ENCODE assay signal across 8 cellular contexts in genomic region chr16:57535680-57536305, GRCh38. TPM values are rescaled to one million over a fixed set of nuclear protein-coding genes. Genes with fewer than 3 reads are reported as not detected.
DNase-seq lines count a peak whose midpoint lies in the region; ATAC-seq lines count a peak whose summit lies in the region.

No MANE protein-coding gene starts in this region.

- POLR2A ChIA-PET in activated CD8-positive, alpha-beta T cell treated with anti-CD3 and anti-CD28 coated beads, Interleukin-2, amount 10 ng/mL, durations not matched to agents 7 days and 5 days (lab: Charles Lee) = interaction anchor here (0.8 kb wide), 1 partner anchor 89 kb away, joined by 4 read pairs; the partner anchor contains the start of genes CIAPIN1 and COQ9

- no peaks in the 10 kb centered on the region for H3K27me3 Mint-ChIP-seq in activated CD8-positive, alpha-beta T cell treated with anti-CD3 and anti-CD28 coated beads, Interleukin-2, amount 10 ng/mL, durations not matched to agents 7 days and 5 days (ENCODE audit: low read depth)
- no peaks in the 10 kb centered on the region for H3K27me3 Mint-ChIP-seq in memory B cell

- no peaks in the 10 kb centered on the region for H3K36me3 Mint-ChIP-seq in activated CD8-positive, alpha-beta T cell treated with anti-CD3 and anti-CD28 coated beads, Interleukin-2, amount 10 ng/mL, durations not matched to agents 7 days and 5 days (ENCODE audit: low read depth)
- H3K36me3 Mint-ChIP-seq in memory B cell = no peaks in the 10 kb centered on the region

- H3K4me3 Mint-ChIP-seq in activated CD8-positive, alpha-beta T cell treated with anti-CD3 and anti-CD28 coated beads, Interleukin-2, amount 10 ng/mL, durations not matched to agents 7 days and 5 days = peak overlapping the region; percentile 85
- H3K4me3 Mint-ChIP-seq in memory B cell = peak overlapping the region; percentile 86

- CTCF ChIA-PET in activated CD8-positive, alpha-beta T cell treated with anti-CD3 and anti-CD28 coated beads, Interleukin-2, amount 10 ng/mL, durations not matched to agents 7 days and 5 days (lab: Charles Lee) = interaction anchor here (1.0 to 2.3 kb wide), 4 partner anchors 13 to 118 kb away, joined by 3 to 11 read pairs (median 8); no protein-coding TSS in a partner anchor

- no peaks in the 10 kb centered on the region for H3K9me3 Mint-ChIP-seq in activated CD8-positive, alpha-beta T cell treated with anti-CD3 and anti-CD28 coated beads, Interleukin-2, amount 10 ng/mL, durations not matched to agents 7 days and 5 days (ENCODE audit: insufficient read depth)
- H3K9me3 Mint-ChIP-seq in memory B cell = no peaks in the 10 kb centered on the region

- peak; percentile 92 for DNase-seq in Ammon's horn (ENCODE audit: low spot score)
- DNase-seq in NCI-H82 (lab: John Stamatoyannopoulos, UW) = peak; percentile 86
- peak; percentile 94 for DNase-seq in activated CD8-positive, alpha-beta T cell treated with anti-CD3 and anti-CD28 coated beads, Interleukin-2, amount 10 ng/mL, durations not matched to agents 7 days and 5 days
- peak; percentile 88 for DNase-seq in effector CD8-positive, alpha-beta T cell (lab: John Stamatoyannopoulos, UW)
- DNase-seq in memory B cell (ENCODE audit: low spot score in 2 of 2) = peak; percentile 90 to 92
- DNase-seq in stimulated activated CD4-positive, alpha-beta T cell treated with anti-CD3 and anti-CD28 coated beads, TNF-alpha, amount 100 ng/mL, for 4 hours (ENCODE audit: low read depth in 3 of 3) = peak; percentile 85 to 91 (median 89)

- ATAC-seq in GM19035 (IDR thresholded peaks at IDR 0.05; ENCODE audit: unreplicated experiment) (peak; percentile 53), HG03354 (IDR thresholded peaks at IDR 0.05; ENCODE audit: poor library complexity, severe bottlenecking, unreplicated experiment) (peak; percentile 59), memory B cell (ENCODE audit: low read depth) (peak; percentile 85)
- ATAC-seq in activated CD8-positive, alpha-beta T cell treated with anti-CD3 and anti-CD28 coated beads, Interleukin-2, amount 10 ng/mL, durations not matched to agents 7 days and 5 days = peak; percentile 87

- H3K27ac Mint-ChIP-seq in activated CD8-positive, alpha-beta T cell treated with anti-CD3 and anti-CD28 coated beads, Interleukin-2, amount 10 ng/mL, durations not matched to agents 7 days and 5 days = peak overlapping the region; percentile 87
- peak overlapping the region; percentile 96 for H3K27ac Mint-ChIP-seq in memory B cell

- peaks cover 82% of the 10 kb centered on the region for H3K4me1 Mint-ChIP-seq in activated CD8-positive, alpha-beta T cell treated with anti-CD3 and anti-CD28 coated beads, Interleukin-2, amount 10 ng/mL, durations not matched to agents 7 days and 5 days (ENCODE audit: low read depth)
- peaks cover 57% of the 10 kb centered on the region for H3K4me1 Mint-ChIP-seq in memory B cell

RNA-seq across cellular contexts. Expression of gene CCDC102A, which starts 0.6 kb away (rescaled TPM):
- 10 to 100 TPM; 16.3 to 18.2 TPM for total RNA-seq in activated CD8-positive, alpha-beta T cell treated with anti-CD3 and anti-CD28 coated beads, Interleukin-2, amount 10 ng/mL, durations not matched to agents 7 days and 5 days

RNA-seq across cellular contexts. Expression of gene ADGRG5, which starts 6.7 kb away (rescaled TPM):
- 10 to 100 TPM; 16.0 to 18.1 TPM for total RNA-seq in activated CD8-positive, alpha-beta T cell treated with anti-CD3 and anti-CD28 coated beads, Interleukin-2, amount 10 ng/mL, durations not matched to agents 7 days and 5 days

RNA-seq across cellular contexts. Expression of gene DOK4, which starts 49.5 kb away (rescaled TPM):
- total RNA-seq in activated CD8-positive, alpha-beta T cell treated with anti-CD3 and anti-CD28 coated beads, Interleukin-2, amount 10 ng/mL, durations not matched to agents 7 days and 5 days = 1 to 10 TPM; 4.8 to 6.4 TPM

Comparison
In these comparisons a context has a peak if more than half of its experiments do, and no peak if none do; other contexts are left out.
1. Peak in every context shown above with its lines: DNase-seq and ATAC-seq.